In genomic region chr2:219737270-219737691, GRCh38 we compare ENCODE assay signal across 8 cellular contexts.
A peak's percentile ranks its signal among the peaks of the same experiment; 100 is the strongest.
DNase-seq lines count a peak whose midpoint lies in the region; ATAC-seq and TF ChIP-seq lines count a peak whose summit lies in the region.

No MANE protein-coding gene starts in this region.

- CTCF ChIA-PET in A673 (lab: Charles Lee) = interaction anchor here (1.0 to 1.8 kb wide), 3 partner anchors 12 to 600 kb away, joined by 4 to 6 read pairs (median 4); no protein-coding TSS in a partner anchor

- H3K4me3 ChIP-seq in A673 (ENCODE audit: low read depth, low read length, poor library complexity, severe bottlenecking) = no peak overlapping the region
- no peak overlapping the region for H3K4me3 ChIP-seq in H7 (ENCODE audit: insufficient read depth, low read depth, low read length)
- H3K4me3 ChIP-seq in left ventricle myocardium inferior = no peak overlapping the region

- POLR2A ChIA-PET in A673 (lab: Charles Lee; ENCODE audit: low non-redundant PET) = no interaction called here

- no peak overlapping the region for H3K27ac Mint-ChIP-seq in activated CD4-positive, alpha-beta T cell treated with anti-CD3 and anti-CD28 coated beads, Interleukin-2, amount 10 ng/mL, durations not matched to agents 24 days and 14 days

- H3K36me3 ChIP-seq in A673 (ENCODE audit: insufficient read depth, low read length, poor library complexity, severe bottlenecking) (no peaks in the 10 kb centered on the region), H7 (replicated peaks; ENCODE audit: control insufficient read depth, insufficient read depth, low read length) (no peaks in the 10 kb centered on the region), left ventricle myocardium inferior (no peaks in the 10 kb centered on the region)

- H3K27me3 Mint-ChIP-seq in activated CD4-positive, alpha-beta T cell treated with anti-CD3 and anti-CD28 coated beads, Interleukin-2, amount 10 ng/mL, durations not matched to agents 24 days and 14 days = peaks cover 5% of the 10 kb centered on the region

- BruUV-seq in A673 (replicated peaks; lab: Mats Ljungman, UMichigan) = no TSS peak

- H3K27me3 ChIP-seq in A673 (replicated peaks; ENCODE audit: insufficient read depth, low read depth, low read length, poor library complexity) (no peaks in the 10 kb centered on the region), H7 (ENCODE audit: control insufficient read depth, insufficient read depth, low read length) (no peaks in the 10 kb centered on the region), left ventricle myocardium inferior (ENCODE audit: low read depth) (no peaks in the 10 kb centered on the region)

- H3K4me1 ChIP-seq in A673 (ENCODE audit: insufficient read depth, low read length, poor library complexity, severe bottlenecking) (peaks cover 19% of the 10 kb centered on the region), left ventricle myocardium inferior (peaks cover 18% of the 10 kb centered on the region)

- H3K9me3 ChIP-seq in A673 (ENCODE audit: low read depth, low read length, poor library complexity, severe bottlenecking) (no peaks in the 10 kb centered on the region), left ventricle myocardium inferior (replicated peaks) (no peaks in the 10 kb centered on the region)

- H3K36me3 Mint-ChIP-seq in activated CD4-positive, alpha-beta T cell treated with anti-CD3 and anti-CD28 coated beads, Interleukin-2, amount 10 ng/mL, durations not matched to agents 24 days and 14 days (ENCODE audit: low read depth) = no peaks in the 10 kb centered on the region

- no peaks in the 10 kb centered on the region for H3K4me1 Mint-ChIP-seq in activated CD4-positive, alpha-beta T cell treated with anti-CD3 and anti-CD28 coated beads, Interleukin-2, amount 10 ng/mL, durations not matched to agents 24 days and 14 days

- H3K4me3 Mint-ChIP-seq in activated CD4-positive, alpha-beta T cell treated with anti-CD3 and anti-CD28 coated beads, Interleukin-2, amount 10 ng/mL, durations not matched to agents 24 days and 14 days = no peak overlapping the region

- H3K9me3 Mint-ChIP-seq in activated CD4-positive, alpha-beta T cell treated with anti-CD3 and anti-CD28 coated beads, Interleukin-2, amount 10 ng/mL, durations not matched to agents 24 days and 14 days = no peaks in the 10 kb centered on the region

- H3K27ac ChIP-seq in A673 (ENCODE audit: low read depth, low read length, poor library complexity, severe bottlenecking) (peak overlapping the region; percentile 29), left ventricle myocardium inferior (replicated peaks) (no peak overlapping the region)

- DNase-seq in A673 (ENCODE audit: low spot score) (peak; percentile 83), H7 (peak; percentile 46), left ventricle myocardium inferior (peak; percentile 27), NCI-H1048 (lab: John Stamatoyannopoulos, UW) (no peak), NK-92 (lab: John Stamatoyannopoulos, UW; ENCODE audit: unreplicated experiment) (no peak)
- DNase-seq in activated CD4-positive, alpha-beta T cell treated with anti-CD3 and anti-CD28 coated beads, Interleukin-2, amount 10 ng/mL, durations not matched to agents 24 days and 14 days = no peak

- ATAC-seq in SK-N-SH treated with all-trans-retinoic acid at 6 μM for 48 hours = peak; percentile 87
- no peak for ATAC-seq in GM18502 (IDR thresholded peaks at IDR 0.05; ENCODE audit: poor library complexity, unreplicated experiment)

- TF ChIP-seq CTCF in A673 (conservative IDR thresholded peaks at IDR 0.05; ENCODE audit: low read depth, low read length) = peak; percentile 91
- peak; percentile 65 for TF ChIP-seq CTCF in left ventricle myocardium inferior (IDR thresholded peaks at IDR 0.05; ENCODE audit: borderline replicate concordance)

- intact Hi-C loops in A673 (cut with micrococcal nuclease; ENCODE audit: unreplicated experiment) = loop anchor here (2.0 to 10.0 kb wide), 6 partner anchors 100 to 1836 kb away; partner anchors contain the start of gene EPHA4
- intact Hi-C loops in left ventricle myocardium inferior (cut with micrococcal nuclease) = loop anchor here (5.0 kb wide), 1 partner anchor 100 kb away; no protein-coding TSS in a partner anchor
- intact Hi-C loops in activated CD4-positive, alpha-beta T cell treated with anti-CD3 and anti-CD28 coated beads, Interleukin-2, amount 10 ng/mL, durations not matched to agents 24 days and 14 days (cut with micrococcal nuclease) = loop anchor here (10.0 kb wide), 1 partner anchor 1838 kb away; the partner anchor contains the start of gene EPHA4

TF ChIP-seq in SK-N-SH treated with all-trans-retinoic acid at 6 μM for 48 hours, 23 proteins besides CTCF, POLR2A, EP300 and RAD21 (continues in another document):
- TF ChIP-seq GLIS3 (CRISPR knock-in tag; IDR thresholded peaks at IDR 0.05) = no peak
- no peak for TF ChIP-seq TSHZ2 (CRISPR knock-in tag; IDR thresholded peaks at IDR 0.05)
- TF ChIP-seq ZC3H10 (CRISPR knock-in tag; IDR thresholded peaks at IDR 0.05) = no peak
- no peak for TF ChIP-seq OSR1 (CRISPR knock-in tag; IDR thresholded peaks at IDR 0.05)
- TF ChIP-seq ESRRG (CRISPR knock-in tag; IDR thresholded peaks at IDR 0.05) = no peak
- TF ChIP-seq PATZ1 (CRISPR knock-in tag; IDR thresholded peaks at IDR 0.05; ENCODE audit: borderline replicate concordance) = no peak
- no peak for TF ChIP-seq ZNF8 (CRISPR knock-in tag; IDR thresholded peaks at IDR 0.05)
- TF ChIP-seq TCF4 (CRISPR knock-in tag; IDR thresholded peaks at IDR 0.05; ENCODE audit: borderline replicate concordance) = no peak
- TF ChIP-seq CSDC2 (CRISPR knock-in tag; IDR thresholded peaks at IDR 0.05) = no peak
- no peak for TF ChIP-seq SNAI2 (CRISPR knock-in tag; IDR thresholded peaks at IDR 0.05)
- no peak for TF ChIP-seq POU6F1 (CRISPR knock-in tag; IDR thresholded peaks at IDR 0.05; ENCODE audit: borderline replicate concordance, low read depth)
- TF ChIP-seq TOX (CRISPR knock-in tag; IDR thresholded peaks at IDR 0.05; ENCODE audit: borderline replicate concordance) = no peak

Comparison
In these comparisons a context has a peak if more than half of its experiments do, and no peak if none do; other contexts are left out.
1. DNase-seq: peak in A673 (single experiment), H7 (single experiment) and left ventricle myocardium inferior (single experiment); none in NCI-H1048 (single experiment), NK-92 (single experiment) and activated CD4-positive, alpha-beta T cell treated with anti-CD3 and anti-CD28 coated beads, Interleukin-2, amount 10 ng/mL, durations not matched to agents 24 days and 14 days (single experiment).